8 cellular contexts compared by ENCODE assay signal in genomic region chr17:76737082-76737675, GRCh38. TPM values are rescaled to one million over a fixed set of nuclear protein-coding genes. Genes with fewer than 3 reads are reported as not detected.
DNase-seq lines count a peak whose midpoint lies in the region; ATAC-seq and TF ChIP-seq lines count a peak whose summit lies in the region.

A gene with protein sequence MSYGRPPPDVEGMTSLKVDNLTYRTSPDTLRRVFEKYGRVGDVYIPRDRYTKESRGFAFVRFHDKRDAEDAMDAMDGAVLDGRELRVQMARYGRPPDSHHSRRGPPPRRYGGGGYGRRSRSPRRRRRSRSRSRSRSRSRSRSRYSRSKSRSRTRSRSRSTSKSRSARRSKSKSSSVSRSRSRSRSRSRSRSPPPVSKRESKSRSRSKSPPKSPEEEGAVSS (minus strand): TSS chr17:76737331. CDS start chr17:76737160, 171 bp downstream.

- no peaks in the 10 kb centered on the region for H3K9me3 ChIP-seq in Panc1 (ENCODE audit: control insufficient read depth, insufficient read depth, low read depth, low read length)
- H3K9me3 ChIP-seq in esophagus (ENCODE audit: control insufficient read depth in 2 of 2, insufficient read depth in 1 of 2, low read depth in 1 of 2, low read length in 1 of 2): no peaks in the 10 kb centered on the region
- H3K9me3 ChIP-seq in muscle layer of colon (ENCODE audit: low read length): no peaks in the 10 kb centered on the region

- in situ Hi-C loops in Panc1 (cut with HindIII; ENCODE audit: low pct_unique_long_range_greater_than_20kb, low sequenced_read_pairs): no loop called here

- peaks cover 43% of the 10 kb centered on the region for H3K36me3 Mint-ChIP-seq in activated T-cell treated with anti-CD3 and anti-CD28 coated beads, Interleukin-2, amount 50 U/mL, for 4 hours (ENCODE audit: insufficient read depth)

- 0% methylated on average over 52 to 60 of the region's 60 CpGs for WGBS in esophagus, 2 donors

- H3K27ac ChIP-seq in Panc1 (ENCODE audit: low read length): peak within 1 kb of the TSS; percentile 98
- H3K27ac ChIP-seq in esophagus (ENCODE audit: low read depth in 2 of 2, low read length in 1 of 2): peak within 1 kb of the TSS; percentile 100
- H3K27ac ChIP-seq in muscle layer of colon (ENCODE audit: low read depth, low read length): peak within 1 kb of the TSS; percentile 100

- CTCF ChIA-PET in Panc1 (lab: Charles Lee): no interaction called here

- no peaks in the 10 kb centered on the region for H3K9me3 Mint-ChIP-seq in activated T-cell treated with anti-CD3 and anti-CD28 coated beads, Interleukin-2, amount 50 U/mL, for 4 hours

- no TSS peak for BruUV-seq in Panc1 (replicated peaks; lab: Mats Ljungman, UMichigan)

- H3K4me1 ChIP-seq in Panc1 (ENCODE audit: control insufficient read depth, insufficient read depth, low read length) (peaks cover 42% of the 10 kb centered on the region), esophagus (ENCODE audit: control insufficient read depth in 2 of 2, insufficient read depth in 2 of 2, low read length in 1 of 2) (peaks cover 0 to 2% of the 10 kb centered on the region in 2 donors), muscle layer of colon (ENCODE audit: insufficient read depth, low read length) (peaks cover 68% of the 10 kb centered on the region)

- H3K27me3 ChIP-seq in Panc1 (ENCODE audit: control insufficient read depth, insufficient read depth, low read length): no peaks in the 10 kb centered on the region
- no peaks in the 10 kb centered on the region for H3K27me3 ChIP-seq in esophagus (ENCODE audit: control insufficient read depth in 1 of 2, insufficient read depth in 2 of 2, low read length in 2 of 2)
- no peaks in the 10 kb centered on the region for H3K27me3 ChIP-seq in muscle layer of colon (ENCODE audit: control insufficient read depth in 1 of 2, insufficient read depth in 2 of 2, low read length in 2 of 2)

- TF ChIP-seq CTCF in Panc1 (IDR thresholded peaks at IDR 0.05): no peak

- ATAC-seq in GM21723 (IDR thresholded peaks at IDR 0.05; ENCODE audit: unreplicated experiment): peak; percentile 67
- peak; percentile 87 for ATAC-seq in Panc1
- ATAC-seq in activated T-cell treated with anti-CD3 and anti-CD28 coated beads, Interleukin-2, amount 50 U/mL, for 4 hours: peak; percentile 72 to 74

- H3K27me3 Mint-ChIP-seq in activated T-cell treated with anti-CD3 and anti-CD28 coated beads, Interleukin-2, amount 50 U/mL, for 4 hours (ENCODE audit: low read depth): no peaks in the 10 kb centered on the region

- DNase-seq in DMS53 (lab: John Stamatoyannopoulos, UW) (peak; percentile 99), KG1 (lab: John Stamatoyannopoulos, UW) (peak; percentile 89), Panc1 (ENCODE audit: low read depth, low spot score) (peak; percentile 76)
- DNase-seq in activated T-cell treated with anti-CD3 and anti-CD28 coated beads, Interleukin-2, amount 50 U/mL, for 4 hours: peak; percentile 98
- DNase-seq in stimulated activated CD8-positive, alpha-beta memory T cell treated with anti-CD3 and anti-CD28 coated beads, Interleukin-7, amount 100 ng/mL, for 24 hours (ENCODE audit: low read depth): peak; percentile 92

- POLR2A ChIA-PET in Panc1 (lab: Charles Lee): interaction anchor here (0.5 kb wide), 1 partner anchor 9 kb away, joined by 10 read pairs; no protein-coding TSS in a partner anchor

- H3K36me3 ChIP-seq in Panc1 (ENCODE audit: control insufficient read depth, insufficient read depth, low read length) (peaks cover 53% of the 10 kb centered on the region), esophagus (ENCODE audit: control insufficient read depth in 2 of 2, insufficient read depth in 2 of 2, low read length in 1 of 2) (peaks cover 0 to 7% of the 10 kb centered on the region in 2 donors), muscle layer of colon (ENCODE audit: insufficient read depth, low read length) (peaks cover 41% of the 10 kb centered on the region)

- peak within 1 kb of the TSS; percentile 90 for H3K4me3 Mint-ChIP-seq in activated T-cell treated with anti-CD3 and anti-CD28 coated beads, Interleukin-2, amount 50 U/mL, for 4 hours

- peaks cover 38% of the 10 kb centered on the region for H3K4me1 Mint-ChIP-seq in activated T-cell treated with anti-CD3 and anti-CD28 coated beads, Interleukin-2, amount 50 U/mL, for 4 hours (ENCODE audit: low read depth)

- intact Hi-C loops in Panc1 (cut with micrococcal nuclease; ENCODE audit: unreplicated experiment): no loop called here

- H3K4me3 ChIP-seq in Panc1 (ENCODE audit: low read depth in 2 of 2, low read length in 2 of 2) (peak within 1 kb of the TSS; percentile 96 to 97), esophagus (ENCODE audit: low read depth in 1 of 2, low read length in 2 of 2) (peak within 1 kb of the TSS; percentile 87 to 100), muscle layer of colon (ENCODE audit: low read depth in 1 of 2, low read length in 2 of 2) (peak within 1 kb of the TSS; percentile 88 to 99)

- H3K9ac ChIP-seq in muscle layer of colon (ENCODE audit: low read length): peak within 1 kb of the TSS; percentile 98

RNA-seq across cellular contexts. Expression of the gene that starts here (rescaled TPM):
- 436 TPM for total RNA-seq in Panc1 (2021; ENCODE audit: unreplicated experiment)
- 358 TPM for polyA plus RNA-seq in Panc1 (2012; ENCODE audit: insufficient read length)
- 100 to 1,000 TPM; 845 to 927 (median 920) TPM for total RNA-seq in activated T-cell treated with anti-CD3 and anti-CD28 coated beads, Interleukin-2, amount 50 U/mL, for 4 hours
- polyA plus RNA-seq in esophagus: 100 to 1,000 TPM; 152 to 242 TPM

Comparison
In these comparisons a context has a peak if more than half of its experiments do, and no peak if none do; other contexts are left out.
1. Peak in every context shown above with its lines: DNase-seq, ATAC-seq, H3K4me3 ChIP-seq and H3K27ac ChIP-seq.